9 cellular contexts compared by ENCODE assay signal in genomic region chr3:141797167-141797773, GRCh38. TPM values are rescaled to one million over a fixed set of nuclear protein-coding genes. Genes with fewer than 3 reads are reported as not detected.
DNase-seq lines count a peak whose midpoint lies in the region; ATAC-seq, FAIRE-seq and TF ChIP-seq lines count a peak whose summit lies in the region.
"Had no signal": no experiment of that assay in that cellular context is flagged by ENCODE, and none has a peak within 500 bp of the region (broad histone marks: within the 10 kb centered on the region; RNA-seq: fewer than 3 reads in every experiment).

No MANE protein-coding gene starts in this region.

- H3K27ac Mint-ChIP-seq in activated T-helper 1 cell treated with anti-CD3 and anti-CD28 coated beads, Interleukin-12 subunit alpha, Interleukin-12 subunit beta, Interleukin-2, Interleukin-4 antibody, amounts not matched to agents 30 ng/mL and 10 ng/mL and 1 ng/mL, durations not matched to agents 14 hours and 24 hours and 36 hours, result peak overlapping the region; percentile 99
- H3K27ac Mint-ChIP-seq in natural killer cell (peak overlapping the region; percentile 95), type B pancreatic cell (peak overlapping the region; percentile 65)

- H2BK120ac ChIP-seq in IMR-90 (ENCODE audit: low read depth, low read length), result no peak overlapping the region; the same call in 1 of the 2 replicates

- peaks cover 5% of the 10 kb centered on the region for H3K9me3 Mint-ChIP-seq in activated T-helper 1 cell treated with anti-CD3 and anti-CD28 coated beads, Interleukin-12 subunit alpha, Interleukin-12 subunit beta, Interleukin-2, Interleukin-4 antibody, amounts not matched to agents 30 ng/mL and 10 ng/mL and 1 ng/mL, durations not matched to agents 14 hours and 24 hours and 36 hours
- no peaks in the 10 kb centered on the region for H3K9me3 Mint-ChIP-seq in natural killer cell
- H3K9me3 Mint-ChIP-seq in type B pancreatic cell, result no peaks in the 10 kb centered on the region

- H3K4me2 ChIP-seq in IMR-90 (ENCODE audit: low read depth, low read length), result peak overlapping the region; percentile 63

- DNase-seq in GM12864 (ENCODE audit: low read depth) (no peak), IMR-90 (peak; percentile 7), fibroblast of villous mesenchyme (ENCODE audit: low read depth) (peak; percentile 47), natural killer cell (peak; percentile 45), type B pancreatic cell (ENCODE audit: extremely low spot score, unreplicated experiment) (no peak), RCC 7860 (ENCODE audit: low spot score) (no peak)
- DNase-seq in activated T-helper 1 cell treated with anti-CD3 and anti-CD28 coated beads, Interleukin-12 subunit alpha, Interleukin-12 subunit beta, Interleukin-2, Interleukin-4 antibody, amounts not matched to agents 30 ng/mL and 10 ng/mL and 1 ng/mL, durations not matched to agents 14 hours and 24 hours and 36 hours (ENCODE audit: low spot score), result peak; percentile 22

- no peaks in the 10 kb centered on the region for H3K36me3 ChIP-seq in IMR-90 (ENCODE audit: control insufficient read depth, insufficient read depth, low read length)

- H4K91ac ChIP-seq in IMR-90 (ENCODE audit: insufficient read depth, low read depth, low read length), result peak overlapping the region; percentile 66

- peaks cover 1% of the 10 kb centered on the region; the same call in 1 of the 2 replicates for H3K27me3 ChIP-seq in IMR-90 (ENCODE audit: control insufficient read depth, insufficient read depth, low read length)

- peak overlapping the region; percentile 13 for H3K4me3 ChIP-seq in GM12864 (ENCODE audit: low read depth, low read length)
- H3K4me3 ChIP-seq in IMR-90 (ENCODE audit: insufficient read depth, low read depth, low read length), result 0 out of 2 replicates have a peak overlapping the region, but pooled peaks have one; percentile 6
- H3K4me3 ChIP-seq in fibroblast of villous mesenchyme (ENCODE audit: low read depth, low read length), result peak overlapping the region; percentile 43

- 43% methylated on average over 19 of the region's 41 CpGs; no CpG with 5 or more reads in 1 of the 2 experiments for WGBS in IMR-90 (ENCODE audit: extremely low coverage in 2 of 2, insufficient read length in 1 of 2), 2 experiments

- POLR2A ChIA-PET in IMR-90 (lab: Charles Lee; ENCODE audit: unreplicated experiment), result no interaction called here

- 0 out of 2 replicates have a peak overlapping the region, but pooled peaks have one; percentile 3 for H3K56ac ChIP-seq in IMR-90 (ENCODE audit: extremely low read depth, insufficient read depth, low read length)

- no peak for TF ChIP-seq POLR2A in IMR-90 (IDR thresholded peaks at IDR 0.05; ENCODE audit: low read depth, low read length)

- 0 out of 2 replicates have a peak overlapping the region, but pooled peaks have one; percentile 44 for H3K14ac ChIP-seq in IMR-90 (replicated peaks; ENCODE audit: low read depth, low read length)

- H2BK5ac ChIP-seq in IMR-90 (ENCODE audit: low read depth, low read length, poor library complexity, severe bottlenecking), result no peak overlapping the region

- H3K27me3 Mint-ChIP-seq in activated T-helper 1 cell treated with anti-CD3 and anti-CD28 coated beads, Interleukin-12 subunit alpha, Interleukin-12 subunit beta, Interleukin-2, Interleukin-4 antibody, amounts not matched to agents 30 ng/mL and 10 ng/mL and 1 ng/mL, durations not matched to agents 14 hours and 24 hours and 36 hours (ENCODE audit: insufficient read depth), result peaks cover 5% of the 10 kb centered on the region
- H3K27me3 Mint-ChIP-seq in natural killer cell (ENCODE audit: low read depth in 2 of 2) (no peaks in the 10 kb centered on the region), type B pancreatic cell (peaks cover 3% of the 10 kb centered on the region)

- CTCF ChIA-PET in IMR-90 (lab: Yijun Ruan, JAX), result no interaction called here

- no peak overlapping the region for H2AK5ac ChIP-seq in IMR-90 (ENCODE audit: low read depth, low read length)

- peak overlapping the region; percentile 42 to 69; a peak in 2 of 4 replicates for H4K8ac ChIP-seq in IMR-90 (ENCODE audit: low read depth in 2 of 2, low read length in 2 of 2)

- no peaks in the 10 kb centered on the region for H4K20me1 ChIP-seq in IMR-90 (ENCODE audit: insufficient read depth, low read length)

- dilution Hi-C loops in IMR-90 (cut with HindIII; ENCODE audit: low sequenced_read_pairs, unreplicated experiment), result no loop called here

- H2BK15ac ChIP-seq in IMR-90 (ENCODE audit: low read depth, low read length), result no peak overlapping the region

- no peaks in the 10 kb centered on the region; the same call in 1 of the 2 replicates for H3K9me3 ChIP-seq in IMR-90 (ENCODE audit: control insufficient read depth, insufficient read depth, low read length)

- H3K9me1 ChIP-seq in IMR-90 (ENCODE audit: insufficient read depth, low read length), result no peaks in the 10 kb centered on the region

- H4K5ac ChIP-seq in IMR-90 (ENCODE audit: low read depth, low read length), result peak overlapping the region; percentile 27; the same call in 1 of the 2 replicates

- H3K4me1 ChIP-seq in IMR-90 (ENCODE audit: control insufficient read depth, insufficient read depth, low read length), result peaks cover 7% of the 10 kb centered on the region

- H3K27ac ChIP-seq in IMR-90 (ENCODE audit: insufficient read depth, low read length), result peak overlapping the region; percentile 25; the same call in 1 of the 2 replicates

- TF ChIP-seq RAD21 in IMR-90 (IDR thresholded peaks at IDR 0.05; ENCODE audit: low read length), result no peak

- intact Hi-C loops in IMR-90 (cut with micrococcal nuclease), result no loop called here
- intact Hi-C loops in activated T-helper 1 cell treated with anti-CD3 and anti-CD28 coated beads, Interleukin-12 subunit alpha, Interleukin-12 subunit beta, Interleukin-2, Interleukin-4 antibody, amounts not matched to agents 30 ng/mL and 10 ng/mL and 1 ng/mL, durations not matched to agents 14 hours and 24 hours and 36 hours (cut with micrococcal nuclease), result loop anchor here (1.0 to 10.0 kb wide), 5 partner anchors 230 to 1208 kb away; partner anchors contain the start of gene U2SURP
- intact Hi-C loops in natural killer cell (cut with micrococcal nuclease), result loop anchor here (5.0 kb wide), 1 partner anchor 80 kb away; the partner anchor contains the start of gene ATP1B3

- peaks cover 47% of the 10 kb centered on the region for H3K4me1 Mint-ChIP-seq in activated T-helper 1 cell treated with anti-CD3 and anti-CD28 coated beads, Interleukin-12 subunit alpha, Interleukin-12 subunit beta, Interleukin-2, Interleukin-4 antibody, amounts not matched to agents 30 ng/mL and 10 ng/mL and 1 ng/mL, durations not matched to agents 14 hours and 24 hours and 36 hours (ENCODE audit: low read depth)
- H3K4me1 Mint-ChIP-seq in natural killer cell (peaks cover 52 to 58% of the 10 kb centered on the region in 2 donors), type B pancreatic cell (ENCODE audit: unreplicated experiment) (peaks cover 16% of the 10 kb centered on the region)

- BruUV-seq in IMR-90 (replicated peaks; lab: Mats Ljungman, UMichigan), result no TSS peak

- peak overlapping the region; percentile 79 for H3K4me3 Mint-ChIP-seq in activated T-helper 1 cell treated with anti-CD3 and anti-CD28 coated beads, Interleukin-12 subunit alpha, Interleukin-12 subunit beta, Interleukin-2, Interleukin-4 antibody, amounts not matched to agents 30 ng/mL and 10 ng/mL and 1 ng/mL, durations not matched to agents 14 hours and 24 hours and 36 hours
- H3K4me3 Mint-ChIP-seq in natural killer cell (peak overlapping the region; percentile 88), type B pancreatic cell (peak overlapping the region; percentile 83)

- H3K9ac ChIP-seq in IMR-90 (ENCODE audit: low read depth, low read length), result peak overlapping the region; percentile 64

- H2BK20ac ChIP-seq in IMR-90 (ENCODE audit: low read depth, low read length), result no peak overlapping the region

- H3K23ac ChIP-seq in IMR-90 (ENCODE audit: low read depth, low read length), result peak overlapping the region; percentile 79

- no peak overlapping the region; the same call in 1 of the 2 replicates for H3K18ac ChIP-seq in IMR-90 (ENCODE audit: low read depth, low read length)

- no peaks in the 10 kb centered on the region for H3K79me1 ChIP-seq in IMR-90 (ENCODE audit: low read depth in 1 of 2, low read length in 2 of 2)

- no peaks in the 10 kb centered on the region for H3K36me3 Mint-ChIP-seq in activated T-helper 1 cell treated with anti-CD3 and anti-CD28 coated beads, Interleukin-12 subunit alpha, Interleukin-12 subunit beta, Interleukin-2, Interleukin-4 antibody, amounts not matched to agents 30 ng/mL and 10 ng/mL and 1 ng/mL, durations not matched to agents 14 hours and 24 hours and 36 hours (ENCODE audit: low read depth)
- H3K36me3 Mint-ChIP-seq in natural killer cell (no peaks in the 10 kb centered on the region), type B pancreatic cell (no peaks in the 10 kb centered on the region)

- in situ Hi-C loops in IMR-90 (cut with MboI; ENCODE audit: low sequenced_read_pairs), result no loop called here

- H3K4ac ChIP-seq in IMR-90 (ENCODE audit: low read depth, low read length), result peak overlapping the region; percentile 10; the same call in 1 of the 2 replicates

- H2AFZ ChIP-seq in IMR-90 (replicated peaks; ENCODE audit: low read length, poor library complexity), result peak overlapping the region; percentile 92

- peak overlapping the region; percentile 70 for H2AK9ac ChIP-seq in IMR-90 (replicated peaks; ENCODE audit: low read depth, low read length, poor library complexity)

- TF ChIP-seq CTCF in GM12864 (IDR thresholded peaks at IDR 0.05; ENCODE audit: low read depth, low read length, missing control alignments) (no peak), IMR-90 (conservative IDR thresholded peaks at IDR 0.05; ENCODE audit: low read depth, low read length) (no peak), fibroblast of villous mesenchyme (IDR thresholded peaks at IDR 0.05; ENCODE audit: insufficient read depth, low read depth, low read length) (no peak), natural killer cell (IDR thresholded peaks at IDR 0.05) (no peak), type B pancreatic cell (conservative IDR thresholded peaks at IDR 0.05) (no peak)

- FAIRE-seq in RCC 7860 (lab: Jason Lieb, UNC), result no peak

- ATAC-seq in IMR-90 (ENCODE audit: low read depth), result peak; percentile 60
- peak; percentile 32 to 42 (median 38) for ATAC-seq in natural killer cell
- no peak for ATAC-seq in GM18870 (IDR thresholded peaks at IDR 0.05; ENCODE audit: unreplicated experiment)
- ATAC-seq: Panc1 had no signal

RNA-seq across cellular contexts. Expression of gene GRK7, which starts 34.1 kb away (rescaled TPM):
- not detected in 2 replicates for total RNA-seq in IMR-90 (2012; rRNA removed)
- not detected in 2 replicates for polyA plus RNA-seq in IMR-90 (2012; rRNA removed)
- not detected in 2 replicates for polyA plus RNA-seq in IMR-90 (2012; cell fraction: cytosol; rRNA removed)
- polyA plus RNA-seq in IMR-90 (2012; cell fraction: nucleus; rRNA removed; ENCODE audit: low replicate concordance), result 0.01 TPM in 1 of 2 replicates, not detected in the other
- total RNA-seq in activated T-helper 1 cell treated with anti-CD3 and anti-CD28 coated beads, Interleukin-12 subunit alpha, Interleukin-12 subunit beta, Interleukin-2, Interleukin-4 antibody, amounts not matched to agents 30 ng/mL and 10 ng/mL and 1 ng/mL, durations not matched to agents 14 hours and 24 hours and 36 hours, result not detected in 2 replicates
- under 0.01 TPM in 1 of 2 replicates, not detected in the other for total RNA-seq in fibroblast of villous mesenchyme
- under 1 TPM; 0.14 to 0.16 (median 0.15) TPM for total RNA-seq in natural killer cell
- total RNA-seq in type B pancreatic cell (ENCODE audit: low replicate concordance), result 0.10 TPM in 1 of 2 replicates, not detected in the other

RNA-seq across cellular contexts. Expression of gene RNF7, which starts 59.2 kb away (rescaled TPM):
- total RNA-seq in IMR-90 (2012; rRNA removed) (111 and 149 TPM in 2 replicates), fibroblast of villous mesenchyme (43.5 and 57.0 TPM in 2 replicates), natural killer cell (10 to 100 TPM; 65.0 to 75.0 (median 73.4) TPM), type B pancreatic cell (ENCODE audit: low replicate concordance) (106 and 107 TPM in 2 replicates)
- 70.5 and 98.7 TPM in 2 replicates for polyA plus RNA-seq in IMR-90 (2012; rRNA removed)
- polyA plus RNA-seq in IMR-90 (2012; cell fraction: cytosol; rRNA removed), result 119 and 155 TPM in 2 replicates
- 33.0 and 66.1 TPM in 2 replicates for polyA plus RNA-seq in IMR-90 (2012; cell fraction: nucleus; rRNA removed; ENCODE audit: low replicate concordance)
- 70.5 and 70.9 TPM in 2 replicates for total RNA-seq in activated T-helper 1 cell treated with anti-CD3 and anti-CD28 coated beads, Interleukin-12 subunit alpha, Interleukin-12 subunit beta, Interleukin-2, Interleukin-4 antibody, amounts not matched to agents 30 ng/mL and 10 ng/mL and 1 ng/mL, durations not matched to agents 14 hours and 24 hours and 36 hours

Comparison
In these comparisons a context has a peak if more than half of its experiments do, and no peak if none do; other contexts are left out.
1. DNase-seq: peak in IMR-90 (single experiment), activated T-helper 1 cell treated with anti-CD3 and anti-CD28 coated beads, Interleukin-12 subunit alpha, Interleukin-12 subunit beta, Interleukin-2, Interleukin-4 antibody, amounts not matched to agents 30 ng/mL and 10 ng/mL and 1 ng/mL, durations not matched to agents 14 hours and 24 hours and 36 hours (single experiment), fibroblast of villous mesenchyme (single experiment) and natural killer cell (single experiment); none in GM12864 (single experiment), type B pancreatic cell (single experiment) and RCC 7860 (single experiment).
2. Peak in every context shown above with its lines, with median percentiles within 50 percentile points of each other: H3K4me3 ChIP-seq, H3K27ac Mint-ChIP-seq and H3K4me3 Mint-ChIP-seq.